1 cellular context compared by ENCODE assay signal in the genomic region with DNA sequence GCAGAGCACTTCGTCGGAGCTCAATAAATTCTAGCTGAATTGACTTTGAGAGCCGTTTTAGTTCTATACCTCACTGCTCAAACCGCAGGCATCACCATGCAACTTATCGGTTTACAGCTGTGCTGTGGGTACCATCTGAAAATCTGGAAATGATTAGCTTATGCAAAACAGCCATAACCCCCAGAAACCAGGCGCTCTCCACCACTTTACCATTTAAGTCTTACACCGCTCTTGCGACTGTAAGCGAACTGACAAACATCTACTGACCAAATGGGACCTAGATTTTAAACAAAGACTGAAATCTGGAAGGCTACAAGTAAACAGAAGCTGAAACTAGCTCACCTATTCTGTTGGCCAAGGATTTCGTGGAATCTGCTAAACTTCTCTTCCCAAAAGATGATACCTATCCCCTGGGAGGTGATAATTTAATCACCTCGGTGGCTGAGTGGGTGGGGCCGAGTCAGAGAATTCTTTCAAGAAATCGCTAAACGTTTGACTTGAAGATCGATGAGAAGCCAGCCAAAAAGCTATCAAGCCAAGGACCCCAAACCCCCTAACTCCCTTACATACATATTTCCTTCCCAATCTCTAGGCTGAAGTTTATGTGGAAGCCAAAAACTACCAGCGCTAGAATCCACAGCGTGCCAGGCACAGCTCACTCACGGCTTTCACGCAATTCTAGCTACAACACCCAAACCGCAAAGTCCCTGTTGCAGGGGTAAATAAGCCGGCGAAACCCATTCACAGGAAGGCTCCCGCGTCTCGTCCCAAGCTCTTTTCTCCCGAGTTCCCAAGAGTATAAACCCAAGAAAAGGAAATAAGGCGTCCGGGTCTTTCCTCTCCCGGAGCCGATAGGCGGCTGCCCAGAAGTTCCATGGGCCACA.
TF ChIP-seq lines count a peak whose summit lies in the region.

No MANE protein-coding gene starts in this region.

TF ChIP-seq in IMR-90, 13 proteins besides CTCF, POLR2A, EP300 and RAD21 (continued from another document):
- TF ChIP-seq, protein P1, sequence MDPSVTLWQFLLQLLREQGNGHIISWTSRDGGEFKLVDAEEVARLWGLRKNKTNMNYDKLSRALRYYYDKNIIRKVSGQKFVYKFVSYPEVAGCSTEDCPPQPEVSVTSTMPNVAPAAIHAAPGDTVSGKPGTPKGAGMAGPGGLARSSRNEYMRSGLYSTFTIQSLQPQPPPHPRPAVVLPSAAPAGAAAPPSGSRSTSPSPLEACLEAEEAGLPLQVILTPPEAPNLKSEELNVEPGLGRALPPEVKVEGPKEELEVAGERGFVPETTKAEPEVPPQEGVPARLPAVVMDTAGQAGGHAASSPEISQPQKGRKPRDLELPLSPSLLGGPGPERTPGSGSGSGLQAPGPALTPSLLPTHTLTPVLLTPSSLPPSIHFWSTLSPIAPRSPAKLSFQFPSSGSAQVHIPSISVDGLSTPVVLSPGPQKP (IDR thresholded peaks at IDR 0.05; ENCODE audit: borderline replicate concordance, low read depth, low read length): no peak
- TF ChIP-seq NFE2L2 (IDR thresholded peaks at IDR 0.05; ENCODE audit: low read depth, low read length): no peak
